17 cellular contexts compared by ENCODE assay signal in genomic region chr3:35383719-35384555, GRCh38.
A peak's percentile ranks its signal among the peaks of the same experiment; 100 is the strongest.
DNase-seq lines count a peak whose midpoint lies in the region; ATAC-seq, FAIRE-seq and TF ChIP-seq lines count a peak whose summit lies in the region.
"Had no signal": no experiment of that assay in that cellular context is flagged by ENCODE, and none has a peak within 500 bp of the region (broad histone marks: within the 10 kb centered on the region; RNA-seq: fewer than 3 reads in every experiment).

No MANE protein-coding gene starts in this region.

- TF ChIP-seq EP300 in upper lobe of left lung (IDR thresholded peaks at IDR 0.05), result no peak

- DNase-seq in GM23338 (ENCODE audit: low spot score) (peak; percentile 29), RWPE2 (ENCODE audit: low spot score) (no peak), endothelial cell of umbilical vein (ENCODE audit: low read depth, low spot score) (peak; percentile 95), pulmonary artery endothelial cell (ENCODE audit: low read depth, low spot score) (peak; percentile 80), upper lobe of left lung (no peak), HuH-7 (ENCODE audit: low spot score) (no peak)
- DNase-seq in stimulated activated naive CD4-positive, alpha-beta T cell (lab: John Stamatoyannopoulos, UW), result no peak
- DNase-seq: activated CD4-positive, CD25-positive, alpha-beta regulatory T cell treated with anti-CD3 and anti-CD28 coated beads, Interleukin-2, amount 50 U/mL, for 72 hours; CD8-positive, alpha-beta T cell; colonic mucosa; NCI-H510A treated with DMSO at 0.1 percent for 48 hours; ovary; stimulated activated CD4-positive, alpha-beta T cell treated with anti-CD3 and anti-CD28 coated beads, Interleukin-4, amount 100 ng/mL, for 4 hours had no signal

- H3K27ac Mint-ChIP-seq in GM23338, result no peak overlapping the region
- H3K27ac Mint-ChIP-seq: CD8-positive, alpha-beta T cell had no signal

- H3K9me3 Mint-ChIP-seq in GM23338, result peaks cover 3% of the 10 kb centered on the region; the same call in 2 of the 3 replicates
- H3K9me3 Mint-ChIP-seq: CD8-positive, alpha-beta T cell had no signal

- CTCF ChIA-PET in endothelial cell of umbilical vein (lab: Charles Lee), result interaction anchor here (0.9 kb wide), 1 partner anchor 281 kb away, joined by 3 read pairs; no protein-coding TSS in a partner anchor

- H3K4me2 ChIP-seq in GM23338 (no peak overlapping the region), endothelial cell of umbilical vein (ENCODE audit: insufficient read depth, low read length) (peak overlapping the region; percentile 76)
- H3K4me2 ChIP-seq: KMS-11 had no signal

- peak overlapping the region; percentile 60 for H3K9ac ChIP-seq in endothelial cell of umbilical vein (replicated peaks; ENCODE audit: extremely low read depth, insufficient read depth, low read length)
- H3K9ac ChIP-seq: KMS-11 had no signal

- TF ChIP-seq CTCF in GM23338 (conservative IDR thresholded peaks at IDR 0.05; ENCODE audit: low read depth in 2 of 2) (no peak), RWPE2 (IDR thresholded peaks at IDR 0.05; ENCODE audit: poor library complexity, severe bottlenecking) (no peak), endothelial cell of umbilical vein (IDR thresholded peaks at IDR 0.05; ENCODE audit: extremely low read depth in 1 of 2, insufficient read depth in 1 of 2, low read depth in 1 of 2, low read length in 2 of 2) (no peak), upper lobe of left lung (IDR thresholded peaks at IDR 0.05) (no peak)

- H3K4me3 Mint-ChIP-seq in GM23338, result no peak overlapping the region
- H3K4me3 Mint-ChIP-seq: CD8-positive, alpha-beta T cell had no signal

- no peaks in the 10 kb centered on the region for H3K27me3 ChIP-seq in GM23338 (ENCODE audit: insufficient read depth)
- H3K27me3 ChIP-seq in RWPE2 (ENCODE audit: insufficient read depth, poor library complexity, severe bottlenecking), result no peaks in the 10 kb centered on the region
- H3K27me3 ChIP-seq in endothelial cell of umbilical vein (ENCODE audit: control insufficient read depth in 2 of 2, insufficient read depth in 2 of 2, low read length in 2 of 2), result no peaks in the 10 kb centered on the region
- H3K27me3 ChIP-seq in upper lobe of left lung, result no peaks in the 10 kb centered on the region
- H3K27me3 ChIP-seq: colonic mucosa, foreskin keratinocyte, ovary had no signal

- no peak for ATAC-seq in GM23338
- ATAC-seq in RWPE2 (ENCODE audit: low read depth), result peak; percentile 42; the same call in 1 of the 3 replicates
- ATAC-seq in upper lobe of left lung (ENCODE audit: low FRiP score in 2 of 2), result no peak
- ATAC-seq in GM21515 (IDR thresholded peaks at IDR 0.05; ENCODE audit: unreplicated experiment), result no peak
- ATAC-seq: CD8-positive, alpha-beta T cell; foreskin keratinocyte; left lobe of liver had no signal

- H3K36me3 Mint-ChIP-seq in GM23338 (ENCODE audit: low read depth), result no peaks in the 10 kb centered on the region
- H3K36me3 Mint-ChIP-seq: CD8-positive, alpha-beta T cell had no signal

- FAIRE-seq in endothelial cell of umbilical vein (lab: Jason Lieb, UNC), result peak; percentile 95

- no peaks in the 10 kb centered on the region for H3K4me1 Mint-ChIP-seq in GM23338

- H4K20me1 ChIP-seq in GM23338 (replicated peaks; ENCODE audit: insufficient read depth) (no peaks in the 10 kb centered on the region), endothelial cell of umbilical vein (replicated peaks; ENCODE audit: control insufficient read depth, extremely low read depth, insufficient read depth, low read length) (no peaks in the 10 kb centered on the region)

- H3K9me2 ChIP-seq in GM23338 (ENCODE audit: insufficient read depth), result peaks cover 5% of the 10 kb centered on the region; the same call in 1 of the 2 replicates

- H3K4me1 ChIP-seq in GM23338 (ENCODE audit: insufficient read depth), result no peaks in the 10 kb centered on the region
- no peaks in the 10 kb centered on the region for H3K4me1 ChIP-seq in RWPE2 (ENCODE audit: insufficient read depth, poor library complexity, severe bottlenecking)
- H3K4me1 ChIP-seq in endothelial cell of umbilical vein (ENCODE audit: control insufficient read depth, extremely low read depth, insufficient read depth, low read length), result peaks cover 22% of the 10 kb centered on the region
- H3K4me1 ChIP-seq in upper lobe of left lung, result no peaks in the 10 kb centered on the region
- H3K4me1 ChIP-seq: colonic mucosa, foreskin keratinocyte had no signal

- H3K36me3 ChIP-seq in GM23338 (ENCODE audit: insufficient read depth) (no peaks in the 10 kb centered on the region), RWPE2 (ENCODE audit: low read depth) (no peaks in the 10 kb centered on the region), endothelial cell of umbilical vein (ENCODE audit: control insufficient read depth in 2 of 2, extremely low read depth in 1 of 2, insufficient read depth in 2 of 2, low read length in 2 of 2) (no peaks in the 10 kb centered on the region), upper lobe of left lung (no peaks in the 10 kb centered on the region)
- H3K36me3 ChIP-seq: colonic mucosa, ovary had no signal

- dilution Hi-C loops in endothelial cell of umbilical vein (cut with MboI; ENCODE audit: extremely low pct_ligation_motif_present, low sequenced_read_pairs), result no loop called here

- H3F3A ChIP-seq in GM23338 (replicated peaks; ENCODE audit: low read depth), result no peaks in the 10 kb centered on the region

- peak overlapping the region; percentile 21; the same call in 1 of the 2 replicates for H2AFZ ChIP-seq in GM23338
- H2AFZ ChIP-seq in endothelial cell of umbilical vein (ENCODE audit: low read depth, low read length), result peak overlapping the region; percentile 60

- H3K9me3 ChIP-seq in RWPE2 (ENCODE audit: severe bottlenecking), result no peaks in the 10 kb centered on the region
- no peaks in the 10 kb centered on the region for H3K9me3 ChIP-seq in endothelial cell of umbilical vein (replicated peaks; ENCODE audit: control insufficient read depth, insufficient read depth, low read length)
- H3K9me3 ChIP-seq in upper lobe of left lung, result no peaks in the 10 kb centered on the region
- H3K9me3 ChIP-seq: colonic mucosa, ovary had no signal

- TSS peak; percentile 74 for BruUV-seq in endothelial cell of umbilical vein (replicated peaks; lab: Mats Ljungman, UMichigan)

- H3K27ac ChIP-seq in GM23338 (ENCODE audit: low read depth) (no peak overlapping the region), RWPE2 (ENCODE audit: poor library complexity, severe bottlenecking) (no peak overlapping the region), endothelial cell of umbilical vein (ENCODE audit: insufficient read depth, low read depth, low read length) (peak overlapping the region; percentile 92), upper lobe of left lung (no peak overlapping the region)
- H3K27ac ChIP-seq: colonic mucosa, foreskin keratinocyte, KMS-11, ovary had no signal

- intact Hi-C loops in endothelial cell of umbilical vein (cut with micrococcal nuclease), result loop anchor here (1.0 to 2.0 kb wide), 6 partner anchors 39 to 549 kb away; no protein-coding TSS in a partner anchor

- H3K79me2 ChIP-seq in GM23338 (replicated peaks; ENCODE audit: insufficient read depth) (no peaks in the 10 kb centered on the region), endothelial cell of umbilical vein (ENCODE audit: control insufficient read depth, insufficient read depth, low read length) (no peaks in the 10 kb centered on the region)

- no peak for TF ChIP-seq POLR2A in endothelial cell of umbilical vein (IDR thresholded peaks at IDR 0.05; ENCODE audit: low read depth, low read length)
- no peak for TF ChIP-seq POLR2A in upper lobe of left lung (IDR thresholded peaks at IDR 0.05)

- POLR2A ChIA-PET in endothelial cell of umbilical vein (lab: Charles Lee), result no interaction called here

- 67 to 71% methylated on average over 8 of the region's 8 CpGs for WGBS in upper lobe of left lung, 2 donors

- no peak overlapping the region for H3K4me3 ChIP-seq in GM23338
- no peak overlapping the region for H3K4me3 ChIP-seq in RWPE2 (ENCODE audit: severe bottlenecking)
- H3K4me3 ChIP-seq in endothelial cell of umbilical vein (replicated peaks in 1 of 3; ENCODE audit: insufficient read depth in 1 of 3, low read depth in 1 of 3, low read length in 3 of 3), result peak overlapping the region in 1 of 3 experiments; percentile 39
- H3K4me3 ChIP-seq in upper lobe of left lung, result no peak overlapping the region
- H3K4me3 ChIP-seq: colonic mucosa, ovary had no signal

- H3K9me1 ChIP-seq in endothelial cell of umbilical vein (replicated peaks; ENCODE audit: control insufficient read depth, extremely low read depth, insufficient read depth, low read length), result no peaks in the 10 kb centered on the region

- H3K27me3 Mint-ChIP-seq in GM23338 (ENCODE audit: insufficient read depth, low read depth, poor library complexity), result no peaks in the 10 kb centered on the region

TF ChIP-seq in GM23338, 12 proteins besides CTCF, POLR2A, EP300 and RAD21:
- TF ChIP-seq EZH2 (IDR thresholded peaks at IDR 0.05; ENCODE audit: low read depth, unreplicated experiment) (no peak), NANOG (IDR thresholded peaks at IDR 0.05; ENCODE audit: borderline replicate concordance) (no peak), ETS1 (IDR thresholded peaks at IDR 0.05) (no peak)

TF ChIP-seq in endothelial cell of umbilical vein, 7 proteins besides CTCF, POLR2A, EP300 and RAD21:
- TF ChIP-seq POLR2AphosphoS5 (IDR thresholded peaks at IDR 0.05; ENCODE audit: insufficient read depth, low read depth, low read length) (peak; percentile 60), EZH2 (IDR thresholded peaks at IDR 0.05; ENCODE audit: borderline replicate concordance, low read depth, low read length, severe bottlenecking) (no peak), MYC (IDR thresholded peaks at IDR 0.05; ENCODE audit: low read depth, low read length) (no peak), GATA2 (IDR thresholded peaks at IDR 0.05; ENCODE audit: insufficient read depth, insufficient read length, low read depth, low read length) (peak; percentile 17), FOS (IDR thresholded peaks at IDR 0.05; ENCODE audit: borderline replicate concordance, insufficient read depth, low read length) (peak; percentile 91), JUN (IDR thresholded peaks at IDR 0.05; ENCODE audit: borderline replicate concordance, insufficient read depth, insufficient read length, low read depth) (peak; percentile 95), MAX (IDR thresholded peaks at IDR 0.05; ENCODE audit: insufficient read depth, insufficient read length) (no peak)

Comparison
In these comparisons a context has a peak if more than half of its experiments do, and no peak if none do; other contexts are left out.
1. DNase-seq: peak in GM23338 (single experiment), endothelial cell of umbilical vein (single experiment) and pulmonary artery endothelial cell (single experiment); none in RWPE2 (single experiment), upper lobe of left lung (0 of 2), stimulated activated naive CD4-positive, alpha-beta T cell (0 of 6) and HuH-7 (single experiment).